In genomic region chr19:42271045-42271419, GRCh38 we compare ENCODE assay signal across 9 cellular contexts. TPM values are rescaled to one million over a fixed set of nuclear protein-coding genes. Genes with fewer than 3 reads are reported as not detected.
DNase-seq lines count a peak whose midpoint lies in the region; ATAC-seq and TF ChIP-seq lines count a peak whose summit lies in the region.
"Had no signal": no experiment of that assay in that cellular context is flagged by ENCODE, and none has a peak within 500 bp of the region (broad histone marks: within the 10 kb centered on the region; RNA-seq: fewer than 3 reads in every experiment).

No MANE protein-coding gene starts in this region.

- intact Hi-C loops in lower leg skin (cut with DNase I; ENCODE audit: low total_unique reads) = no loop called here

- no peaks in the 10 kb centered on the region for H4K20me1 ChIP-seq in SU-DHL-6 (ENCODE audit: low read depth, low read length)

- peak overlapping the region; percentile 68 for H3K9ac ChIP-seq in SU-DHL-6 (ENCODE audit: low read length)

- H3F3A ChIP-seq in SU-DHL-6 (ENCODE audit: insufficient read depth) = 0 out of 2 replicates have a peak, but pooled peaks cover 3% of the 10 kb centered on the region

- WGBS in lower leg skin, 2 donors = 0 to 31% methylated on average over 3 of the region's 3 CpGs

- H3K9me2 ChIP-seq in SU-DHL-6 (replicated peaks; ENCODE audit: insufficient read depth, low read length) = no peaks in the 10 kb centered on the region

- ATAC-seq in GM18502 (IDR thresholded peaks at IDR 0.05; ENCODE audit: poor library complexity, unreplicated experiment) = no peak
- no peak for ATAC-seq in GM19324 (IDR thresholded peaks at IDR 0.05; ENCODE audit: low FRiP score, unreplicated experiment)

- H2AFZ ChIP-seq in SU-DHL-6 (ENCODE audit: low read depth, low read length, severe bottlenecking) = no peak overlapping the region

- H3K27me3 ChIP-seq in SU-DHL-6 (ENCODE audit: low read length) = no peaks in the 10 kb centered on the region

- no peaks in the 10 kb centered on the region for H3K36me3 ChIP-seq in SU-DHL-6 (ENCODE audit: low read length)

- H3K27ac ChIP-seq in SU-DHL-6 (ENCODE audit: low read depth, low read length) = peak overlapping the region; percentile 80

- peaks cover 11% of the 10 kb centered on the region; the same call in 1 of the 2 replicates for H3K79me2 ChIP-seq in SU-DHL-6 (ENCODE audit: insufficient read depth, low read length)

- no peak for DNase-seq in GM12864 (ENCODE audit: low read depth)
- no peak for DNase-seq in fibroblast of pulmonary artery (ENCODE audit: low read depth)
- no peak for DNase-seq in skeletal muscle cell (ENCODE audit: low read depth)
- DNase-seq in SW 1271 (lab: John Stamatoyannopoulos, UW) = no peak
- no peak for DNase-seq in lower leg skin (ENCODE audit: low spot score in 2 of 2)
- DNase-seq: NCI-H2081 treated with DMSO at 0.1 percent for 48 hours had no signal

- TF ChIP-seq POLR2A in lower leg skin (IDR thresholded peaks at IDR 0.05) = no peak

- TF ChIP-seq CTCF in GM12864 (IDR thresholded peaks at IDR 0.05; ENCODE audit: low read depth, low read length, missing control alignments) = no peak
- TF ChIP-seq CTCF in SU-DHL-6 (IDR thresholded peaks at IDR 0.05; ENCODE audit: insufficient read depth, low read length, poor library complexity, severe bottlenecking) = no peak
- TF ChIP-seq CTCF in fibroblast of pulmonary artery (IDR thresholded peaks at IDR 0.05; ENCODE audit: low read length, missing control alignments) = no peak
- TF ChIP-seq CTCF in lower leg skin (IDR thresholded peaks at IDR 0.05) = no peak

- peak overlapping the region; percentile 84 for H3K4me2 ChIP-seq in SU-DHL-6 (ENCODE audit: low read depth, low read length, poor library complexity, severe bottlenecking)

- H3K4me3 ChIP-seq in GM12864 (ENCODE audit: low read depth, low read length) (peak overlapping the region; percentile 61), SU-DHL-6 (ENCODE audit: insufficient read depth, low read length, poor library complexity, severe bottlenecking) (no peak overlapping the region), fibroblast of pulmonary artery (replicated peaks; ENCODE audit: low read depth, low read length) (peak overlapping the region; percentile 82), skeletal muscle cell (ENCODE audit: low read depth, low read length) (peak overlapping the region; percentile 66), lower leg skin (ENCODE audit: low read depth, poor library complexity, severe bottlenecking) (no peak overlapping the region)

- H3K9me3 ChIP-seq in SU-DHL-6 (ENCODE audit: insufficient read depth, low read length) = no peaks in the 10 kb centered on the region

RNA-seq across cellular contexts. Expression of gene CIC, which starts 2.0 kb away (rescaled TPM):
- total RNA-seq in lower leg skin = 10 to 100 TPM; 57.8 to 90.0 (median 59.0) TPM

RNA-seq across cellular contexts. Expression of gene ERF, which starts 16.1 kb away (rescaled TPM):
- 10 to 100 TPM; 29.9 to 44.0 (median 36.9) TPM for total RNA-seq in lower leg skin

RNA-seq across cellular contexts. Expression of gene GSK3A, which starts 28.6 kb away (rescaled TPM):
- 10 to 100 TPM; 31.4 to 42.0 (median 34.1) TPM for total RNA-seq in lower leg skin

RNA-seq across cellular contexts. Expression of gene PRR19, which starts 30.9 kb away (rescaled TPM):
- under 1 TPM in 3 of 4 donors, not detected in 1; 0.23 to 0.30 (median 0.29) TPM for total RNA-seq in lower leg skin

RNA-seq across cellular contexts. Expression of gene PAFAH1B3, which starts 31.4 kb away (rescaled TPM):
- total RNA-seq in lower leg skin = 10 to 100 TPM in 3 of 4 donors, 1 to 10 TPM in 1; 4.3 to 18.4 (median 14.0) TPM

Comparison
In these comparisons a context has a peak if more than half of its experiments do, and no peak if none do; other contexts are left out.
1. H3K4me3 ChIP-seq: peak in GM12864 (single experiment), fibroblast of pulmonary artery (single experiment) and skeletal muscle cell (single experiment); none in SU-DHL-6 (single experiment) and lower leg skin (single experiment).